In the genomic region with DNA sequence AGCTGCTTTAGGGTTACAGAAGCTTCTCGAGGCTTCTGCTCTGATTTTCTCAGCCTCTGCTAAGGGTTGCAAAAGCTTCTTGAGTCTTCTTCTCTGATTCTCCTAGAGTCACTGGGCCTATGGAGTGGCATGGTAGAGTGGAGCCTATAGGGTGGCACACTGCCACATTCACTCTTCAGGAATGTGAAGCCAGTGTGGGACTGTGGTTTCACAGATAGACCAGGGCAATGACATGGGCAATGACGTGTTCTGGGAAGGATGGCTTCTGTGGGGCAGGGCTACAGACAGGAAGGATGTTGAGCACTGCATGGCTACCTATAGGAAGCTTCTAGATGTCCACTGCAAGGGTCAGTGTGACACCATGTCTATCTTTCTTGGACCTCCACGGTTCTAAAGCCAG, we compare ENCODE assay signal across 10 cellular contexts.
"Had no signal": no experiment of that assay in that cellular context is flagged by ENCODE, and none has a peak within 500 bp of the region (broad histone marks: within the 10 kb centered on the region; RNA-seq: fewer than 3 reads in every experiment).

No MANE protein-coding gene starts in this region.

- DNase-seq: activated CD4-positive, alpha-beta T cell treated with anti-CD3 and anti-CD28 coated beads for 36 hours; activated CD8-positive, alpha-beta memory T cell treated with anti-CD3 and anti-CD28 coated beads, Interleukin-2, amount 50 U/mL, for 48 hours; activated CD8-positive, alpha-beta T cell treated with anti-CD3 and anti-CD28 coated beads for 36 hours; kidney; nephron progenitor cell; stimulated activated CD4-positive, alpha-beta T cell treated with anti-CD3 and anti-CD28 coated beads, Interleukin-4, amount 100 ng/mL, for 1 hour; stimulated activated CD8-positive, alpha-beta memory T cell treated with anti-CD3 and anti-CD28 coated beads, Interleukin-4, amount 100 ng/mL, for 48 hours; stimulated activated naive CD8-positive, alpha-beta T cell treated with anti-CD3 and anti-CD28 coated beads, Interleukin-15, Interleukin-2, amounts not matched to agents 100 U/mL and 50 U/mL, for 24 hours had no signal

- H3K4me3 ChIP-seq: cardiac muscle cell, suprapubic skin had no signal
